ENCODE assay signal across 1 cellular context in the genomic region with DNA sequence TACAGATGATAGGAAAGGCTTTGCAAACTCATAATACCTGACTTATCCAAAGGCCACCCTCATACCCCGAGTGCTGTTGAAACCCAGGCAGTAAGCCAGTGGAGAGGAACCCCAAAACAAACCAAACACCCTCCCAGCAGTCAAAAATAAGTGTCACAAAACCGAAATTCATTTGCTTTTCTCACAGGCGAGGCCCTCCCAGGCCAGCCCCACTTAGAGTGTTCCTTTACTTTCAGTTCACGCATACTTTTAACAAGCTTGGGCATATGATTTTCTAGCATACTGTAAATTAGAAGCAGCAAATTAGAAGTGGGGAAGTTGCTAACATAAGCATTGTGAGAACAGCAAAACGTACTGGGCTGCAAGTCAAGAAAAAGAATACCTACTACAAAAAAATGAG.
TF ChIP-seq lines count a peak whose summit lies in the region.

No MANE protein-coding gene starts in this region.

TF ChIP-seq in GM12878, 131 proteins besides CTCF, POLR2A, EP300 and RAD21 (continued from another document):
- TF ChIP-seq, protein P1, sequence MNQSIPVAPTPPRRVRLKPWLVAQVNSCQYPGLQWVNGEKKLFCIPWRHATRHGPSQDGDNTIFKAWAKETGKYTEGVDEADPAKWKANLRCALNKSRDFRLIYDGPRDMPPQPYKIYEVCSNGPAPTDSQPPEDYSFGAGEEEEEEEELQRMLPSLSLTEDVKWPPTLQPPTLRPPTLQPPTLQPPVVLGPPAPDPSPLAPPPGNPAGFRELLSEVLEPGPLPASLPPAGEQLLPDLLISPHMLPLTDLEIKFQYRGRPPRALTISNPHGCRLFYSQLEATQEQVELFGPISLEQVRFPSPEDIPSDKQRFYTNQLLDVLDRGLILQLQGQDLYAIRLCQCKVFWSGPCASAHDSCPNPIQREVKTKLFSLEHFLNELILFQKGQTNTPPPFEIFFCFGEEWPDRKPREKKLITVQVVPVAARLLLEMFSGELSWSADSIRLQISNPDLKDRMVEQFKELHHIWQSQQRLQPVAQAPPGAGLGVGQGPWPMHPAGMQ (IDR thresholded peaks at IDR 0.05; ENCODE audit: borderline replicate concordance): no peak
- TF ChIP-seq CBX3 (IDR thresholded peaks at IDR 0.05; ENCODE audit: borderline replicate concordance, low read depth): no peak
- no peak for TF ChIP-seq YBX1 (IDR thresholded peaks at IDR 0.05)
